Comparison of ENCODE assay signal across 9 cellular contexts in genomic region chr1:24190970-24191570, GRCh38. TPM values are rescaled to one million over a fixed set of nuclear protein-coding genes. Genes with fewer than 3 reads are reported as not detected.
DNase-seq lines count a peak whose midpoint lies in the region; ATAC-seq, FAIRE-seq and TF ChIP-seq lines count a peak whose summit lies in the region.
"Had no signal": no experiment of that assay in that cellular context is flagged by ENCODE, and none has a peak within 500 bp of the region (broad histone marks: within the 10 kb centered on the region; RNA-seq: fewer than 3 reads in every experiment).

No MANE protein-coding gene starts in this region.

- H3K4me3 Mint-ChIP-seq in activated naive CD8-positive, alpha-beta T cell treated with anti-CD3 and anti-CD28 coated beads for 36 hours: no peak overlapping the region

- peaks cover 8% of the 10 kb centered on the region for H3K9me3 Mint-ChIP-seq in activated naive CD8-positive, alpha-beta T cell treated with anti-CD3 and anti-CD28 coated beads for 36 hours

- H3K36me3 Mint-ChIP-seq in activated naive CD8-positive, alpha-beta T cell treated with anti-CD3 and anti-CD28 coated beads for 36 hours: peaks cover 10% of the 10 kb centered on the region

- intact Hi-C loops in heart right ventricle (cut with DNase I): no loop called here

- 83 to 88% methylated on average over 4 of the region's 4 CpGs for WGBS in heart right ventricle, 2 donors

- H3K27me3 ChIP-seq in heart right ventricle: peaks cover 0 to 23% (median 15%) of the 10 kb centered on the region in 7 donors

- DNase-seq in GM10266 (ENCODE audit: extremely low spot score) (peak; percentile 76), cortex of kidney (lab: John Stamatoyannopoulos, UW) (no peak), NCI-H69 (lab: John Stamatoyannopoulos, UW) (no peak), RCC 7860 (ENCODE audit: low spot score) (no peak), heart right ventricle (no peak)
- no peak for DNase-seq in activated naive CD8-positive, alpha-beta T cell treated with anti-CD3 and anti-CD28 coated beads for 36 hours

- no peak for FAIRE-seq in RCC 7860 (lab: Jason Lieb, UNC)
- FAIRE-seq: astrocyte had no signal

- peaks cover 72% of the 10 kb centered on the region for H3K4me1 Mint-ChIP-seq in activated naive CD8-positive, alpha-beta T cell treated with anti-CD3 and anti-CD28 coated beads for 36 hours

- peak overlapping the region in 1 of 10 donors; percentile 2 for H3K27ac ChIP-seq in heart right ventricle

- peaks cover 0 to 46% (median 12%) of the 10 kb centered on the region in 9 donors for H3K4me1 ChIP-seq in heart right ventricle

- no peaks in the 10 kb centered on the region for H3K9me3 ChIP-seq in heart right ventricle

- TF ChIP-seq CTCF in GM10266 (IDR thresholded peaks at IDR 0.05; ENCODE audit: control insufficient read depth, insufficient read depth, low read depth, missing control alignments): no peak
- TF ChIP-seq CTCF in heart right ventricle (IDR thresholded peaks at IDR 0.05): no peak

- H3K4me3 ChIP-seq in heart right ventricle: no peak overlapping the region

- H3K27ac Mint-ChIP-seq in activated naive CD8-positive, alpha-beta T cell treated with anti-CD3 and anti-CD28 coated beads for 36 hours: peak overlapping the region; percentile 80

- H3K27me3 Mint-ChIP-seq in activated naive CD8-positive, alpha-beta T cell treated with anti-CD3 and anti-CD28 coated beads for 36 hours: no peaks in the 10 kb centered on the region

- ATAC-seq in GM21367 (IDR thresholded peaks at IDR 0.05; ENCODE audit: unreplicated experiment) (peak; percentile 35), HG03469 (IDR thresholded peaks at IDR 0.05; ENCODE audit: unreplicated experiment) (peak; percentile 28), heart right ventricle (no peak)

- H3K36me3 ChIP-seq in heart right ventricle: no peaks in the 10 kb centered on the region

RNA-seq across cellular contexts. Expression of gene IFNLR1, which starts 4.0 kb away (rescaled TPM):
- 1 to 10 TPM; 6.3 to 7.3 TPM for total RNA-seq in activated naive CD8-positive, alpha-beta T cell treated with anti-CD3 and anti-CD28 coated beads for 36 hours
- total RNA-seq in heart right ventricle: 1 to 10 TPM; 2.0 to 3.7 (median 2.6) TPM
- polyA plus RNA-seq in heart right ventricle: 1 to 10 TPM in 1 of 2 donors, under 1 TPM in 1; 0.51 to 1.2 TPM

RNA-seq across cellular contexts. Expression of gene IL22RA1, which starts 48.1 kb away (rescaled TPM):
- total RNA-seq in activated naive CD8-positive, alpha-beta T cell treated with anti-CD3 and anti-CD28 coated beads for 36 hours: not detected
- total RNA-seq in heart right ventricle: 1 to 10 TPM in 1 of 10 donors, under 1 TPM in 8, not detected in 1; 0.13 to 1.6 (median 0.31) TPM
- under 1 TPM; 0.07 to 0.29 TPM for polyA plus RNA-seq in heart right ventricle
- total RNA-seq: astrocyte had no signal

Comparison
In these comparisons a context has a peak if more than half of its experiments do, and no peak if none do; other contexts are left out.
1. ATAC-seq: peak in GM21367 (single experiment) and HG03469 (single experiment); none in heart right ventricle (0 of 8).